ENCODE assay signal across 1 cellular context in the genomic region with DNA sequence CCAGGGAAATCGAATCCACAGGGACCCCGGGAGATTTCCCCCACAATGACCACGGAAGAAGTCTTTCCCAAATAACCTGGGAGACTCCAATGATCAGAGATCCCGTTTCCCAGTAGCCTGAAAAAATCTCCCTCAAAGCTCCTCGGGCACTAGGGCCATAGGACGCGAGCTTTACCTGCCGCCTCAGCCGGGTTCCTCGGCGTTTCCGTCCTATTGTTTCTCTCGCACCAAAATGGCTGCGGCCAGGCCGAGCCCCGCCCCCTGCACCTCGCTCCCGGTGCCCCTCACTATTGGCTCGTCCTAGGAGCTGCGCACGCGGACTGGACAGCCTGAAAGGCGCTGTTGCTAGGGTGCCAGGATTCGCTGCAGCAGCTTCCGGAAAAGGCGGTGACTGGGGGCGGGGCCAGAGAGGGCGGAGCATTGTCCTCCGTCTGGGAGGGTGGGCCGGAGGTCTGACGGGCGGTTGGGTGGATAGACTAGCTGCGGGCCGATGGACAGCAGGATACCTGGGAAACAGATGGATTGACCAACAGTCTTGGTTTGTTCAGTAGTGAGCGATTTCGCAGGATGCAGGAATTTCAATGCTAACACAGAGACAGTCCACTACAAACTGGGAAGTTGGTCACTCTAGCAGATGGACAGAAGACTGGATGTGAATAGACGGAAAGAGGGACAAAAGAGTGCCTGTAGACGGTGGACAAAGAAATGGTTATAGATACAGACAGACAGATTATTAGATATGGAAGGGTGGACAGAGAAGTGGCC.
TF ChIP-seq lines count a peak whose summit lies in the region.

A gene with protein sequence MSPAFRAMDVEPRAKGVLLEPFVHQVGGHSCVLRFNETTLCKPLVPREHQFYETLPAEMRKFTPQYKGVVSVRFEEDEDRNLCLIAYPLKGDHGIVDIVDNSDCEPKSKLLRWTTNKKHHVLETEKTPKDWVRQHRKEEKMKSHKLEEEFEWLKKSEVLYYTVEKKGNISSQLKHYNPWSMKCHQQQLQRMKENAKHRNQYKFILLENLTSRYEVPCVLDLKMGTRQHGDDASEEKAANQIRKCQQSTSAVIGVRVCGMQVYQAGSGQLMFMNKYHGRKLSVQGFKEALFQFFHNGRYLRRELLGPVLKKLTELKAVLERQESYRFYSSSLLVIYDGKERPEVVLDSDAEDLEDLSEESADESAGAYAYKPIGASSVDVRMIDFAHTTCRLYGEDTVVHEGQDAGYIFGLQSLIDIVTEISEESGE (minus strand): TSS at position 240 of the 765 bp plus-strand sequence. CDS start 21,930 bp downstream, outside the sequence.

TF ChIP-seq in H1, 55 proteins besides CTCF, POLR2A, EP300 and RAD21 (continued from another document):
- TF ChIP-seq, protein P1, sequence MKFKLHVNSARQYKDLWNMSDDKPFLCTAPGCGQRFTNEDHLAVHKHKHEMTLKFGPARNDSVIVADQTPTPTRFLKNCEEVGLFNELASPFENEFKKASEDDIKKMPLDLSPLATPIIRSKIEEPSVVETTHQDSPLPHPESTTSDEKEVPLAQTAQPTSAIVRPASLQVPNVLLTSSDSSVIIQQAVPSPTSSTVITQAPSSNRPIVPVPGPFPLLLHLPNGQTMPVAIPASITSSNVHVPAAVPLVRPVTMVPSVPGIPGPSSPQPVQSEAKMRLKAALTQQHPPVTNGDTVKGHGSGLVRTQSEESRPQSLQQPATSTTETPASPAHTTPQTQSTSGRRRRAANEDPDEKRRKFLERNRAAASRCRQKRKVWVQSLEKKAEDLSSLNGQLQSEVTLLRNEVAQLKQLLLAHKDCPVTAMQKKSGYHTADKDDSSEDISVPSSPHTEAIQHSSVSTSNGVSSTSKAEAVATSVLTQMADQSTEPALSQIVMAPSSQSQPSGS (IDR thresholded peaks at IDR 0.05; ENCODE audit: low read length) = peak; percentile 26; the same call in 1 of the 2 replicates
